ENCODE assay signal across 8 cellular contexts in genomic region chr14:105480807-105481801, GRCh38. TPM values are rescaled to one million over a fixed set of nuclear protein-coding genes. Genes with fewer than 3 reads are reported as not detected.
DNase-seq lines count a peak whose midpoint lies in the region; ATAC-seq, FAIRE-seq and TF ChIP-seq lines count a peak whose summit lies in the region.

No MANE protein-coding gene starts in this region.

- H3K4me1 Mint-ChIP-seq in immature natural killer cell, result peaks cover 25 to 57% of the 10 kb centered on the region in 2 donors

- FAIRE-seq in GM12892 (lab: Jason Lieb, UNC), result peak; percentile 98

- TF ChIP-seq POLR2A in GM12892 (IDR thresholded peaks at IDR 0.05; ENCODE audit: low read depth, low read length) (no peak; the same call in 1 of the 2 replicates), breast epithelium (IDR thresholded peaks at IDR 0.05) (no peak)

- H3K4me3 Mint-ChIP-seq in immature natural killer cell, result peak overlapping the region; percentile 66 to 84 (median 82)

- H3K27me3 ChIP-seq in WERI-Rb-1 (ENCODE audit: insufficient read depth, low read depth, severe bottlenecking) (no peaks in the 10 kb centered on the region), breast epithelium (no peaks in the 10 kb centered on the region)

- H3K27me3 Mint-ChIP-seq in immature natural killer cell (ENCODE audit: low read depth in 3 of 3), result peaks cover 33 to 43% (median 34%) of the 10 kb centered on the region in 3 donors

- H3K27ac ChIP-seq in WERI-Rb-1 (peak overlapping the region; percentile 88), breast epithelium (peak overlapping the region; percentile 99 to 100)

- intact Hi-C loops in breast epithelium (cut with DNase I; ENCODE audit: low total_unique reads), result no loop called here

- no peaks in the 10 kb centered on the region for H3K9me3 ChIP-seq in WERI-Rb-1 (ENCODE audit: severe bottlenecking)
- no peaks in the 10 kb centered on the region for H3K9me3 ChIP-seq in breast epithelium

- ATAC-seq in HG03064 (IDR thresholded peaks at IDR 0.05; ENCODE audit: low read depth, unreplicated experiment) (peak; percentile 53), HG03521 (IDR thresholded peaks at IDR 0.05; ENCODE audit: unreplicated experiment) (no peak)

- H3K36me3 Mint-ChIP-seq in immature natural killer cell, result no peaks in the 10 kb centered on the region

- peak; percentile 98 for DNase-seq in GM12892 (ENCODE audit: insufficient read length)
- DNase-seq in NCI-H2196 (lab: John Stamatoyannopoulos, UW; ENCODE audit: unreplicated experiment), result peak; percentile 75
- peak; percentile 92 for DNase-seq in WERI-Rb-1
- peak; percentile 85 to 93 for DNase-seq in breast epithelium (ENCODE audit: low spot score in 2 of 2)
- DNase-seq in immature natural killer cell, result peak; percentile 90 to 91 (median 91)
- DNase-seq in stimulated activated CD4-positive, alpha-beta T cell treated with anti-CD3 and anti-CD28 coated beads, Interleukin-12 subunit alpha, Interleukin-12 subunit beta, amount 100 ng/mL, for 24 hours (ENCODE audit: low read depth in 2 of 2), result peak; percentile 81 to 88

- H3K4me3 ChIP-seq in WERI-Rb-1 (ENCODE audit: low read depth, low read length) (no peak overlapping the region), breast epithelium (peak overlapping the region; percentile 41 to 67 (median 41))

- H3K36me3 ChIP-seq in WERI-Rb-1, result no peaks in the 10 kb centered on the region; the same call in 1 of the 2 replicates
- H3K36me3 ChIP-seq in breast epithelium, result no peaks in the 10 kb centered on the region

- TF ChIP-seq CTCF in WERI-Rb-1 (IDR thresholded peaks at IDR 0.05; ENCODE audit: low read depth, low read length) (peak; percentile 98), breast epithelium (IDR thresholded peaks at IDR 0.05) (peak; percentile 99 to 100 (median 99))

- no peaks in the 10 kb centered on the region for H3K9me3 Mint-ChIP-seq in immature natural killer cell

- peak overlapping the region; percentile 95 to 100 (median 99) for H3K27ac Mint-ChIP-seq in immature natural killer cell

- peaks cover 37 to 54% of the 10 kb centered on the region in 2 donors for H3K4me1 ChIP-seq in breast epithelium

RNA-seq across cellular contexts. Expression of gene CRIP1, which starts 5.6 kb away (rescaled TPM):
- polyA plus RNA-seq in GM12892 (2012; ENCODE audit: missing spikeins), result 378 TPM
- 10 to 100 TPM; 24.1 to 32.8 (median 32.8) TPM for total RNA-seq in breast epithelium
- 1,000 to 10,000 TPM in 1 of 3 donors, 100 to 1,000 TPM in 2; 921 to 1,915 (median 940) TPM for polyA plus RNA-seq in immature natural killer cell

RNA-seq across cellular contexts. Expression of gene CRIP2, which starts 6.5 kb away (rescaled TPM):
- not detected for polyA plus RNA-seq in GM12892 (2012; ENCODE audit: missing spikeins)
- 100 to 1,000 TPM in 1 of 3 donors, 10 to 100 TPM in 2; 46.2 to 146 (median 92.1) TPM for total RNA-seq in breast epithelium
- polyA plus RNA-seq in immature natural killer cell, result 10 to 100 TPM in 2 of 3 donors, 1 to 10 TPM in 1; 5.7 to 30.2 (median 18.1) TPM

RNA-seq across cellular contexts. Expression of gene TEDC1, which starts 9.9 kb away (rescaled TPM):
- polyA plus RNA-seq in GM12892 (2012; ENCODE audit: missing spikeins), result 2.0 TPM
- 1 to 10 TPM; 4.9 to 7.8 (median 6.7) TPM for total RNA-seq in breast epithelium
- 10 to 100 TPM; 11.4 to 20.3 (median 15.9) TPM for polyA plus RNA-seq in immature natural killer cell

RNA-seq across cellular contexts. Expression of gene TMEM121, which starts 45.3 kb away (rescaled TPM):
- not detected for polyA plus RNA-seq in GM12892 (2012; ENCODE audit: missing spikeins)
- 1 to 10 TPM; 2.4 to 9.2 (median 9.2) TPM for total RNA-seq in breast epithelium
- polyA plus RNA-seq in immature natural killer cell, result 1 to 10 TPM in 2 of 3 donors, not detected in 1; 1.1 to 1.4 TPM
